ENCODE assay signal across 2 cellular contexts in genomic region chr6:25133479-25133878, GRCh38.
TF ChIP-seq lines count a peak whose summit lies in the region.

No MANE protein-coding gene starts in this region.

TF ChIP-seq in SK-N-SH treated with all-trans-retinoic acid at 6 μM for 48 hours, 23 proteins besides CTCF, POLR2A, EP300 and RAD21:
- TF ChIP-seq PATZ1 (CRISPR knock-in tag; IDR thresholded peaks at IDR 0.05; ENCODE audit: borderline replicate concordance): 0 out of 2 replicates have a peak, but pooled peaks have one; percentile 18
- no peak; the same call in 1 of the 2 replicates for TF ChIP-seq POU6F1 (CRISPR knock-in tag; IDR thresholded peaks at IDR 0.05; ENCODE audit: borderline replicate concordance, low read depth)
- peak; percentile 49; the same call in 1 of the 2 replicates for TF ChIP-seq CSDC2 (CRISPR knock-in tag; IDR thresholded peaks at IDR 0.05)
- no peak for TF ChIP-seq ZNF565 (CRISPR knock-in tag; conservative IDR thresholded peaks at IDR 0.05; ENCODE audit: low read depth)
- no peak; the same call in 1 of the 2 replicates for TF ChIP-seq ESRRG (CRISPR knock-in tag; IDR thresholded peaks at IDR 0.05)
- peak; percentile 86; the same call in 1 of the 2 replicates for TF ChIP-seq GLIS3 (CRISPR knock-in tag; IDR thresholded peaks at IDR 0.05)
- peak; percentile 76; the same call in 1 of the 2 replicates for TF ChIP-seq TSHZ2 (CRISPR knock-in tag; IDR thresholded peaks at IDR 0.05)
- no peak for TF ChIP-seq BACH2 (CRISPR knock-in tag; IDR thresholded peaks at IDR 0.05; ENCODE audit: borderline replicate concordance)
- TF ChIP-seq RARB (CRISPR knock-in tag; IDR thresholded peaks at IDR 0.05): no peak
- TF ChIP-seq SNAI2 (CRISPR knock-in tag; IDR thresholded peaks at IDR 0.05): no peak
- peak; percentile 20; the same call in 1 of the 2 replicates for TF ChIP-seq CREB5 (CRISPR knock-in tag; IDR thresholded peaks at IDR 0.05; ENCODE audit: low read depth)
- peak; percentile 69 for TF ChIP-seq TCF4 (CRISPR knock-in tag; IDR thresholded peaks at IDR 0.05; ENCODE audit: borderline replicate concordance)
- peak; percentile 94 for TF ChIP-seq ISL1 (CRISPR knock-in tag; IDR thresholded peaks at IDR 0.05)
- no peak for TF ChIP-seq TOX (CRISPR knock-in tag; IDR thresholded peaks at IDR 0.05; ENCODE audit: borderline replicate concordance)
TF ChIP-seq in SK-N-SH treated with all-trans-retinoic acid at 6 μM for 48 hours: peak in this region for 7.

TF ChIP-seq in SK-N-SH, 30 proteins besides CTCF, POLR2A, EP300 and RAD21 (continued from another document):
- no peak for TF ChIP-seq MEF2A (IDR thresholded peaks at IDR 0.05; ENCODE audit: borderline replicate concordance, low read depth)
- TF ChIP-seq GABPA (IDR thresholded peaks at IDR 0.05; ENCODE audit: low read depth): no peak
- TF ChIP-seq FOXM1 (IDR thresholded peaks at IDR 0.05; ENCODE audit: low read depth): no peak
- no peak for TF ChIP-seq TAF1 (IDR thresholded peaks at IDR 0.05; ENCODE audit: borderline replicate concordance, low read depth, low read length)
- TF ChIP-seq REST (IDR thresholded peaks at IDR 0.05; ENCODE audit: low read depth, low read length): no peak
- no peak for TF ChIP-seq POLR2AphosphoS5 (IDR thresholded peaks at IDR 0.05; ENCODE audit: low read depth, low read length)
- no peak for TF ChIP-seq YY1 (IDR thresholded peaks at IDR 0.05; ENCODE audit: low read depth)
- TF ChIP-seq GATA2 (CRISPR knock-in tag; IDR thresholded peaks at IDR 0.05): no peak
- no peak for TF ChIP-seq USF2 (IDR thresholded peaks at IDR 0.05; ENCODE audit: borderline replicate concordance, low read depth, low read length)
- no peak for TF ChIP-seq SIN3A (IDR thresholded peaks at IDR 0.05; ENCODE audit: borderline replicate concordance, low read depth, low read length)
- no peak for TF ChIP-seq EZH2phosphoT487 (IDR thresholded peaks at IDR 0.05; ENCODE audit: borderline replicate concordance, low read depth)
- TF ChIP-seq RXRA (IDR thresholded peaks at IDR 0.05; ENCODE audit: borderline replicate concordance, low read depth): no peak
- TF ChIP-seq RCOR1 (IDR thresholded peaks at IDR 0.05; ENCODE audit: low read length): no peak
- no peak for TF ChIP-seq RFX5 (IDR thresholded peaks at IDR 0.05; ENCODE audit: low read length)
- TF ChIP-seq TEAD4 (IDR thresholded peaks at IDR 0.05; ENCODE audit: borderline replicate concordance, insufficient read depth): no peak
